In genomic region chr7:44213872-44214595, GRCh38 we compare ENCODE assay signal across 8 cellular contexts. TPM values are rescaled to one million over a fixed set of nuclear protein-coding genes. Genes with fewer than 3 reads are reported as not detected.
DNase-seq lines count a peak whose midpoint lies in the region; ATAC-seq and TF ChIP-seq lines count a peak whose summit lies in the region.

No MANE protein-coding gene starts in this region.

- peak overlapping the region; percentile 74 for H3K27ac Mint-ChIP-seq in neural progenitor cell

- TF ChIP-seq CTCF in PC-9 (conservative IDR thresholded peaks at IDR 0.05) (peak; percentile 77), epithelial cell of proximal tubule (conservative IDR thresholded peaks at IDR 0.05; ENCODE audit: low read depth, low read length) (peak; percentile 67), neural progenitor cell (IDR thresholded peaks at IDR 0.05) (peak; percentile 67)

- CTCF ChIA-PET in PC-9 (lab: Charles Lee) = interaction anchor here (0.6 to 1.2 kb wide), 3 partner anchors 83 to 798 kb away, joined by 4 to 8 read pairs (median 7); no protein-coding TSS in a partner anchor

- no peak overlapping the region for H3K27ac ChIP-seq in PC-9
- H3K27ac ChIP-seq in neural progenitor cell = peak overlapping the region; percentile 53

- H3K9me3 ChIP-seq in PC-9 (ENCODE audit: insufficient read depth, low read depth) (no peaks in the 10 kb centered on the region), neural progenitor cell (ENCODE audit: low read depth) (no peaks in the 10 kb centered on the region), MG63 (no peaks in the 10 kb centered on the region)

- H3K4me1 ChIP-seq in PC-9 (replicated peaks; ENCODE audit: insufficient read depth) = no peaks in the 10 kb centered on the region
- peaks cover 39% of the 10 kb centered on the region for H3K4me1 ChIP-seq in neural progenitor cell

- H3K9me2 ChIP-seq in PC-9 (ENCODE audit: insufficient read depth) = no peaks in the 10 kb centered on the region

- no peak overlapping the region for H3K4me3 ChIP-seq in PC-9
- no peak overlapping the region for H3K4me3 ChIP-seq in epithelial cell of proximal tubule (ENCODE audit: low read depth, low read length)
- no peak overlapping the region for H3K4me3 ChIP-seq in neural progenitor cell
- no peak overlapping the region for H3K4me3 ChIP-seq in MG63

- TSS peak; percentile 10 for BruUV-seq in PC-9 (replicated peaks; lab: Mats Ljungman, UMichigan)

- peak; percentile 90 for DNase-seq in ELF-1 (ENCODE audit: low read depth, low spot score)
- peak; percentile 43 for DNase-seq in KBM-7
- DNase-seq in PC-9 = no peak
- DNase-seq in epithelial cell of proximal tubule (ENCODE audit: low read depth) = no peak
- DNase-seq in neural progenitor cell (ENCODE audit: low spot score) = peak; percentile 80
- no peak for DNase-seq in MG63

- H3K9ac ChIP-seq in neural progenitor cell = no peak overlapping the region

- H3K36me3 ChIP-seq in PC-9 (ENCODE audit: low read depth) (peaks cover 26% of the 10 kb centered on the region), neural progenitor cell (no peaks in the 10 kb centered on the region), MG63 (peaks cover 37% of the 10 kb centered on the region)

- ATAC-seq in GM21360 (IDR thresholded peaks at IDR 0.05; ENCODE audit: unreplicated experiment) (no peak), GM18502 (IDR thresholded peaks at IDR 0.05; ENCODE audit: poor library complexity, unreplicated experiment) (no peak)

- H3K79me2 ChIP-seq in PC-9 (ENCODE audit: low read depth) (no peaks in the 10 kb centered on the region), neural progenitor cell (ENCODE audit: low read depth) (no peaks in the 10 kb centered on the region)

- H3K4me2 ChIP-seq in PC-9 (no peak overlapping the region), neural progenitor cell (peak overlapping the region; percentile 48)

- in situ Hi-C loops in KBM-7 (cut with MboI; ENCODE audit: low pct_unique_long_range_greater_than_20kb, low sequenced_read_pairs) = no loop called here

- no peaks in the 10 kb centered on the region; the same call in 1 of the 2 replicates for H4K20me1 ChIP-seq in PC-9 (ENCODE audit: insufficient read depth)
- H4K20me1 ChIP-seq in neural progenitor cell (ENCODE audit: low read depth) = no peaks in the 10 kb centered on the region

- POLR2A ChIA-PET in PC-9 (lab: Charles Lee; ENCODE audit: unreplicated experiment) = interaction anchor here (0.7 kb wide), 1 partner anchor 90 kb away, joined by 3 read pairs; no protein-coding TSS in a partner anchor

- H2AFZ ChIP-seq in PC-9 (no peak overlapping the region), neural progenitor cell (replicated peaks) (no peak overlapping the region)

- H3K27me3 ChIP-seq in PC-9 (ENCODE audit: insufficient read depth, low read depth) (no peaks in the 10 kb centered on the region), neural progenitor cell (no peaks in the 10 kb centered on the region), MG63 (no peaks in the 10 kb centered on the region)

- peaks cover 7% of the 10 kb centered on the region for H3K27me3 Mint-ChIP-seq in neural progenitor cell (ENCODE audit: insufficient read depth, low read depth)

- intact Hi-C loops in PC-9 (cut with micrococcal nuclease; ENCODE audit: unreplicated experiment) = loop anchor here (5.0 kb wide), 1 partner anchor 263 kb away; no protein-coding TSS in a partner anchor

- H3F3A ChIP-seq in PC-9 (ENCODE audit: insufficient read depth, low read depth) = peaks cover 13% of the 10 kb centered on the region; the same call in 1 of the 2 replicates
- H3F3A ChIP-seq in neural progenitor cell (ENCODE audit: low read depth) = peaks cover 22% of the 10 kb centered on the region

- H3K4me3 Mint-ChIP-seq in neural progenitor cell = no peak overlapping the region

- H3K9me3 Mint-ChIP-seq in neural progenitor cell = no peaks in the 10 kb centered on the region

- H3K4me1 Mint-ChIP-seq in neural progenitor cell = peaks cover 42% of the 10 kb centered on the region

- H3K36me3 Mint-ChIP-seq in neural progenitor cell = peaks cover 10% of the 10 kb centered on the region

RNA-seq across cellular contexts. Expression of gene YKT6, which starts 13.3 kb away (rescaled TPM):
- total RNA-seq in PC-9 (2021) (109 and 142 TPM in 2 replicates), epithelial cell of proximal tubule (79.3 and 111 TPM in 2 replicates), neural progenitor cell (ENCODE audit: low replicate concordance) (43.8 and 69.2 TPM in 2 replicates)
- 121 and 140 TPM in 2 replicates for total RNA-seq in MG63 (2014; rRNA removed; shearing (Covaris generic); ENCODE audit: low replicate concordance)

RNA-seq across cellular contexts. Expression of gene GCK, which starts 24.8 kb away (rescaled TPM):
- total RNA-seq in PC-9 (2021) (not detected in 2 replicates), epithelial cell of proximal tubule (1.0 and 2.2 TPM in 2 replicates), neural progenitor cell (ENCODE audit: low replicate concordance) (0.15 TPM in 1 of 2 replicates, not detected in the other)
- not detected in 2 replicates for total RNA-seq in MG63 (2014; rRNA removed; shearing (Covaris generic); ENCODE audit: low replicate concordance)

Comparison
In these comparisons a context has a peak if more than half of its experiments do, and no peak if none do; other contexts are left out.
1. DNase-seq: peak in ELF-1 (single experiment), KBM-7 (single experiment) and neural progenitor cell (single experiment); none in PC-9 (0 of 2), epithelial cell of proximal tubule (single experiment) and MG63 (single experiment).
2. Peak in every context shown above with its lines, with median percentiles within 50 percentile points of each other: CTCF ChIP-seq.